ENCODE assay signal across 8 cellular contexts in the genomic region with DNA sequence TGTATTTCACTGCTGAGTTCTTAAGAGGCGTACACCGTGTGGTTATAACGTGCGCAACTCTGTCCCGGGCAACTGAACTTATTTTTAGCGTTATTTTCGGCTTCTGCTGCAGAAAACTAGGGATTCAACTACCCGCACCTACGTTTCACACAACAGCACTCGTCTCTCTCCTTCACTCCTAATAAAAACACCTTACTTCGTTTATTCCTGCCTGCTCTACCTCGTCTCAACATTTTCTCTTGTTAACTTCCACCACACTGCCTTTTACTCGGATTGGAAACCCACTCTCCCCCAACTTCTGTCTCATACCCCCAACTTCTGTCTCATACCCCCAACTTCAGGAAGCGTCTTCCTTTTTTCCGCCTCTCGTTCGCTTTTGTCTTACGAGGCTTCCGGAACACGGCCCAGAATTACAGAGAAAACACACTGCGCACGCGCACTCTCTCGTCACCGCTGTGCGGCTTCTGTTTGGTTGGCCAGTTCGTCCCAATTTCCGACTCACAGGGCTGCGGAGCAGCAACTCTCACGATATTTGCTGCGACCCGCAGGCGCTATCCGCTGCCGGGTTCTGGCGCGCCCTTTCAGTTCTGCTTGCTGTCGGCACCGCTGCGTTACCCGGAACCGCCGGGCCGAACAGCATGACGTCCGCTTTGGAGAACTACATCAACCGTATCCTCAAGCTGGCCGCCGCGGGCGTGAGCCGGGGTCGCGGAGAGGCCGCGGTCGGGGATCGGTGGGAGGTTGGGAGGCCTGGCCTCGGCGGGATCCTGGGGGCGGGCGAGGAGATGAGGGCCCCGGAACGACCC. TPM values are rescaled to one million over a fixed set of nuclear protein-coding genes. Genes with fewer than 3 reads are reported as not detected.
DNase-seq lines count a peak whose midpoint lies in the region; TF ChIP-seq lines count a peak whose summit lies in the region.

Gene LSM8 (plus strand): TSS at position 579 of the 806 bp plus-strand sequence. CDS start 60 bp downstream, at position 639.

- in situ Hi-C loops in HAP-1 (cut with MboI; ENCODE audit: low sequenced_read_pairs): no loop called here

- H3K27ac ChIP-seq in MM.1S (ENCODE audit: low read length): peak within 1 kb of the TSS; percentile 87

- H3K27me3 ChIP-seq in HAP-1 (ENCODE audit: low read depth) (no peaks in the 10 kb centered on the region), MM.1S (replicated peaks; ENCODE audit: insufficient read depth, low read length) (no peaks in the 10 kb centered on the region)

- H3K36me3 Mint-ChIP-seq in nephron (ENCODE audit: low read depth): peaks cover 32% of the 10 kb centered on the region
- peaks cover 48% of the 10 kb centered on the region for H3K36me3 Mint-ChIP-seq in stimulated activated naive CD8-positive, alpha-beta T cell treated with anti-CD3 and anti-CD28 coated beads, Interleukin-15, Interleukin-2, amounts not matched to agents 100 ng/mL and 50 ng/mL, for 24 hours (ENCODE audit: low read depth)

- H4K20me1 ChIP-seq in MM.1S (ENCODE audit: insufficient read depth, low read length): no peaks in the 10 kb centered on the region

- H3K27me3 Mint-ChIP-seq in nephron (ENCODE audit: low read depth): no peaks in the 10 kb centered on the region
- no peaks in the 10 kb centered on the region for H3K27me3 Mint-ChIP-seq in stimulated activated naive CD8-positive, alpha-beta T cell treated with anti-CD3 and anti-CD28 coated beads, Interleukin-15, Interleukin-2, amounts not matched to agents 100 ng/mL and 50 ng/mL, for 24 hours

- H3K4me3 Mint-ChIP-seq in nephron: peak within 1 kb of the TSS; percentile 94 to 95 (median 95)
- peak within 1 kb of the TSS; percentile 99 for H3K4me3 Mint-ChIP-seq in stimulated activated naive CD8-positive, alpha-beta T cell treated with anti-CD3 and anti-CD28 coated beads, Interleukin-15, Interleukin-2, amounts not matched to agents 100 ng/mL and 50 ng/mL, for 24 hours

- H3K9me3 ChIP-seq in ES-I3 (ENCODE audit: control insufficient read depth, insufficient read depth, low read length): no peaks in the 10 kb centered on the region
- no peaks in the 10 kb centered on the region for H3K9me3 ChIP-seq in HAP-1
- H3K9me3 ChIP-seq in MM.1S (replicated peaks; ENCODE audit: insufficient read depth, low read length): no peaks in the 10 kb centered on the region

- no peaks in the 10 kb centered on the region for H3K9me3 Mint-ChIP-seq in nephron
- H3K9me3 Mint-ChIP-seq in stimulated activated naive CD8-positive, alpha-beta T cell treated with anti-CD3 and anti-CD28 coated beads, Interleukin-15, Interleukin-2, amounts not matched to agents 100 ng/mL and 50 ng/mL, for 24 hours: no peaks in the 10 kb centered on the region

- H3K9ac ChIP-seq in ES-I3 (ENCODE audit: low read depth, low read length) (peak within 1 kb of the TSS; percentile 96), MM.1S (ENCODE audit: low read length) (peak within 1 kb of the TSS; percentile 93)

- peaks cover 21% of the 10 kb centered on the region for H3K4me1 Mint-ChIP-seq in nephron
- H3K4me1 Mint-ChIP-seq in stimulated activated naive CD8-positive, alpha-beta T cell treated with anti-CD3 and anti-CD28 coated beads, Interleukin-15, Interleukin-2, amounts not matched to agents 100 ng/mL and 50 ng/mL, for 24 hours (ENCODE audit: low read depth): peaks cover 47% of the 10 kb centered on the region

- 0 out of 2 replicates have a peak, but pooled peaks cover 3% of the 10 kb centered on the region for H3K4me1 ChIP-seq in ES-I3 (ENCODE audit: insufficient read depth, low read length)
- H3K4me1 ChIP-seq in HAP-1: peaks cover 20% of the 10 kb centered on the region
- peaks cover 15% of the 10 kb centered on the region for H3K4me1 ChIP-seq in MM.1S (ENCODE audit: low read length)

- H3K4me3 ChIP-seq in HAP-1: peak within 1 kb of the TSS; percentile 87
- peak within 1 kb of the TSS; percentile 92 for H3K4me3 ChIP-seq in MM.1S (ENCODE audit: low read length)
- peak within 1 kb of the TSS; percentile 86 for H3K4me3 ChIP-seq in fibroblast of the aortic adventitia (ENCODE audit: low read depth, low read length)

- H3K27ac Mint-ChIP-seq in nephron: peak within 1 kb of the TSS; percentile 99 to 100 (median 99)
- H3K27ac Mint-ChIP-seq in stimulated activated naive CD8-positive, alpha-beta T cell treated with anti-CD3 and anti-CD28 coated beads, Interleukin-15, Interleukin-2, amounts not matched to agents 100 ng/mL and 50 ng/mL, for 24 hours: peak within 1 kb of the TSS; percentile 100

- peaks cover 62% of the 10 kb centered on the region for H3K79me2 ChIP-seq in MM.1S (ENCODE audit: low read length)

- DNase-seq in HAP-1 (ENCODE audit: low spot score in 2 of 2) (peak; percentile 92 to 96), MM.1S (peak; percentile 100), SIG-M5 (lab: John Stamatoyannopoulos, UW) (peak; percentile 89), activated gamma-delta T cell (lab: John Stamatoyannopoulos, UW) (peak; percentile 83), fibroblast of the aortic adventitia (ENCODE audit: low read depth) (peak; percentile 99)

- no peaks in the 10 kb centered on the region for H3K36me3 ChIP-seq in ES-I3 (ENCODE audit: insufficient read depth, low read length)
- H3K36me3 ChIP-seq in HAP-1 (replicated peaks): peaks cover 22% of the 10 kb centered on the region
- H3K36me3 ChIP-seq in MM.1S (replicated peaks; ENCODE audit: insufficient read depth, low read length): peaks cover 17% of the 10 kb centered on the region

- peaks cover 5% of the 10 kb centered on the region; the same call in 1 of the 2 replicates for H3F3A ChIP-seq in MM.1S (ENCODE audit: insufficient read depth, low read length)

- H2AFZ ChIP-seq in MM.1S (ENCODE audit: low read length): peak within 1 kb of the TSS; percentile 82

- TF ChIP-seq CTCF in MM.1S (IDR thresholded peaks at IDR 0.05; ENCODE audit: low read length) (no peak), fibroblast of the aortic adventitia (IDR thresholded peaks at IDR 0.05; ENCODE audit: insufficient read depth, low read length) (no peak), nephron (IDR thresholded peaks at IDR 0.05; ENCODE audit: unreplicated experiment in 3 of 3) (no peak)

- H3K4me2 ChIP-seq in MM.1S (ENCODE audit: low read depth, low read length): peak within 1 kb of the TSS; percentile 91

- no peaks in the 10 kb centered on the region for H3K9me2 ChIP-seq in MM.1S (replicated peaks; ENCODE audit: insufficient read depth, low read length)

RNA-seq across cellular contexts. Expression of gene LSM8, which starts in this region (rescaled TPM):
- total RNA-seq in fibroblast of the aortic adventitia (ENCODE audit: low replicate concordance): 49.3 and 69.5 TPM in 2 replicates

Comparison
In these comparisons a context has a peak if more than half of its experiments do, and no peak if none do; other contexts are left out.
1. Peak in every context shown above with its lines: DNase-seq, H3K4me3 ChIP-seq and H3K27ac ChIP-seq.